ENCODE assay signal across 17 cellular contexts in the genomic region with DNA sequence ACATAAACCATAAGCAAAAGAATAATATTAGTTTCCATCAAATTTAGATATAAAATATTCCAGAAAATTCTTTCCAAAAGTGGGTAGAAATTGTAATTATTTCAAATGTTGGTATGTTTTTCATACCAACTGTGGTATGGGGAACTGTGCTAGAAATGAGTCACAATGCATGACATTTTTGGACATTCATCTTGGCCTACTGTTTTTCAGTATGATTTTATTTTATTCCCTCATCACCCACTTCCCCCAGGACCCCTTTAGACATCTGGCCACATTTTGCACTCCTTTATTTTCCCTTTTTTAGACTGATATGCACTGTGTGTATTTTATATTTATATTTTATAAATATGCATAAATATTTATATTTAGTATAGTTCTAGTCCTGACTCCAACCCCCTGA.
"Had no signal": no experiment of that assay in that cellular context is flagged by ENCODE, and none has a peak within 500 bp of the region (broad histone marks: within the 10 kb centered on the region; RNA-seq: fewer than 3 reads in every experiment).

No MANE protein-coding gene starts in this region.

- H3K27ac Mint-ChIP-seq: activated B cell treated with CpG ODN at 0.5 μM for 24 hours; activated naive CD4-positive, alpha-beta T cell treated with anti-CD3 and anti-CD28 coated beads, Interleukin-2, amount 50 U/mL, for 24 hours had no signal

- H3K27me3 ChIP-seq: cardiac muscle cell, esophagus squamous epithelium, right atrium auricular region, upper lobe of right lung had no signal

- H3K4me3 Mint-ChIP-seq: activated B cell treated with CpG ODN at 0.5 μM for 24 hours; activated CD4-positive, alpha-beta T cell treated with anti-CD3 and anti-CD28 coated beads, Interleukin-2, amount 10 ng/mL, durations not matched to agents 7 days and 5 days; activated naive CD4-positive, alpha-beta T cell treated with anti-CD3 and anti-CD28 coated beads, Interleukin-2, amount 50 U/mL, for 24 hours; effector memory CD8-positive, alpha-beta T cell; neural crest cell had no signal

- H3K9me3 ChIP-seq: esophagus squamous epithelium, prostate gland, right atrium auricular region, upper lobe of right lung had no signal

- H3K36me3 Mint-ChIP-seq: activated naive CD4-positive, alpha-beta T cell treated with anti-CD3 and anti-CD28 coated beads, Interleukin-2, amount 50 U/mL, for 24 hours had no signal

- ATAC-seq: effector memory CD8-positive, alpha-beta T cell; left ventricle myocardium superior; upper lobe of right lung had no signal

- DNase-seq: activated B cell treated with CpG ODN at 0.5 μM for 24 hours; activated CD4-positive, alpha-beta T cell treated with anti-CD3 and anti-CD28 coated beads, Interleukin-2, amount 10 ng/mL, durations not matched to agents 7 days and 5 days; activated gamma-delta T cell; amygdala; dermis blood vessel endothelial cell; effector memory CD8-positive, alpha-beta T cell; esophagus squamous epithelium; left ventricle myocardium superior; stimulated activated CD4-positive, alpha-beta T cell treated with anti-CD3 and anti-CD28 coated beads, Interleukin-15, amount 100 ng/mL, for 24 hours; stimulated activated CD4-positive, alpha-beta T cell treated with anti-CD3 and anti-CD28 coated beads, Interleukin-2, amount 100 ng/mL, for 48 hours; upper lobe of right lung had no signal

- H3K27ac ChIP-seq: cardiac muscle cell, esophagus squamous epithelium, prostate gland, right atrium auricular region, skin epidermis, upper lobe of right lung had no signal

- H3K4me1 Mint-ChIP-seq: activated B cell treated with CpG ODN at 0.5 μM for 24 hours had no signal

- H3K27me3 Mint-ChIP-seq: activated CD4-positive, alpha-beta T cell treated with anti-CD3 and anti-CD28 coated beads, Interleukin-2, amount 10 ng/mL, durations not matched to agents 7 days and 5 days; effector memory CD8-positive, alpha-beta T cell had no signal

- H3K4me1 ChIP-seq: esophagus squamous epithelium, prostate gland, right atrium auricular region, upper lobe of right lung had no signal

- H3K4me3 ChIP-seq: cardiac muscle cell, esophagus squamous epithelium, prostate gland, right atrium auricular region, skin epidermis, upper lobe of right lung had no signal

- H3K9me3 Mint-ChIP-seq: activated B cell treated with CpG ODN at 0.5 μM for 24 hours; activated naive CD4-positive, alpha-beta T cell treated with anti-CD3 and anti-CD28 coated beads, Interleukin-2, amount 50 U/mL, for 24 hours; neural crest cell had no signal
